ENCODE assay signal across 13 cellular contexts in the genomic region with DNA sequence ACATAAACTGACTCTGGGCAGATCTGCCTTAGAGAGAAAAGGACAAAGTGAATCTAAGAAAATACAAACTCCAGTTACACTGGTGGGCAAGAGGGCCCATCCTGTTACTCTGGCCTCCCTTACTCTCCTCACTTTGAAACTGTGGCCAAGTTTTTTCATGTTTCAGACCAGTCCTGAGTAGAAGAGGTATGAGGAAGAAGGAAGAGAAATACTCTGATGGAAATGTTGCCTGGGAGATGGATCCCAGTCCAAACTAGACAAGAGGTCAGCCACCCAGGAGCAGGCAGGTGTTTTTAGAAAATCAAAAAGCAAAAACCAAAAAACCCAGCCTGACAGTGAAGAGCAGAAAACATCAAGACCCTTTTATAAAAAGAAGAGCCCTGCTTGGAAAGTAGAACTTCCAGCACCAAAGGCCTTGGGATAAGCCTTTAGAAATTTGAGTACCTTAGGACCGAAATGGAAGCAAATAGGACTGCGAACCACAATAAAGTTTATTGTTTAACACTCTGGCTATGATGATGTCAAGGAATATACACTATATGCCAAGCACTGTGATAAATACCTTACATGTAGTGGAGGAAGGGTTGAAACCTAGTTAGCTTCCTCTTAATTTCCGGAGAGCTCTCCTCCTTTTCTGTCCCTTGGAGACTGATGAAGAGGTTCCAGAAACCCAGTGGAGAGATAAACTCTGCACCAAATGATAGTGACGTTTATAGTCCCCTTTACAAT.
DNase-seq lines count a peak whose midpoint lies in the region; ATAC-seq and TF ChIP-seq lines count a peak whose summit lies in the region.
"Had no signal": no experiment of that assay in that cellular context is flagged by ENCODE, and none has a peak within 500 bp of the region (broad histone marks: within the 10 kb centered on the region; RNA-seq: fewer than 3 reads in every experiment).

No MANE protein-coding gene starts in this region.

- no peaks in the 10 kb centered on the region for H3K27me3 ChIP-seq in iPS-15b (ENCODE audit: control insufficient read depth, insufficient read depth, low read length)
- H3K27me3 ChIP-seq in CD8-positive, alpha-beta memory T cell (ENCODE audit: insufficient read depth, low read length, poor library complexity, severe bottlenecking): no peaks in the 10 kb centered on the region
- H3K27me3 ChIP-seq: BLaER1 had no signal

- H3K4me1 ChIP-seq in iPS-15b (ENCODE audit: control insufficient read depth, insufficient read depth, low read length): no peaks in the 10 kb centered on the region
- no peaks in the 10 kb centered on the region for H3K4me1 ChIP-seq in CD8-positive, alpha-beta memory T cell (ENCODE audit: insufficient read depth, low read length)
- H3K4me1 ChIP-seq: HAP-1 had no signal

- H3K9ac ChIP-seq in iPS-15b (ENCODE audit: low read depth, low read length): peak overlapping the region; percentile 27
- H3K9ac ChIP-seq: BLaER1 had no signal

- peaks cover 2% of the 10 kb centered on the region for H3K36me3 Mint-ChIP-seq in activated naive CD4-positive, alpha-beta T cell treated with anti-CD3 and anti-CD28 coated beads, Interleukin-2, amount 50 U/mL, for 24 hours
- H3K36me3 Mint-ChIP-seq in activated naive CD4-positive, alpha-beta T cell treated with anti-CD3 and anti-CD28 coated beads for 36 hours (ENCODE audit: low read depth): no peaks in the 10 kb centered on the region
- H3K36me3 Mint-ChIP-seq in stimulated activated naive B cell treated with anti-CD40 and anti-IgM and Interleukin-4, amounts not matched to agents 10 μg/mL and 1 μg/mL and 100 μg/mL, for 72 hours: no peaks in the 10 kb centered on the region
- H3K36me3 Mint-ChIP-seq in CD8-positive, alpha-beta memory T cell: peaks cover 0 to 1% (median 0%) of the 10 kb centered on the region in 3 donors

- no peak for DNase-seq in activated naive CD4-positive, alpha-beta T cell treated with anti-CD3 and anti-CD28 coated beads for 36 hours
- DNase-seq in stimulated activated naive B cell treated with anti-CD40 and anti-IgM and Interleukin-4, amounts not matched to agents 10 μg/mL and 1 μg/mL and 100 μg/mL, for 72 hours: no peak
- no peak for DNase-seq in GM19240 (ENCODE audit: insufficient read length, low spot score)
- no peak for DNase-seq in CD8-positive, alpha-beta memory T cell
- DNase-seq in GM20000 (ENCODE audit: low spot score): no peak
- DNase-seq: 8988T, AML-193, DMS 273 treated with DMSO at 0.1 percent for 48 hours had no signal

- no peak for TF ChIP-seq CTCF in GM20000 (IDR thresholded peaks at IDR 0.05; ENCODE audit: extremely low read depth, missing control alignments)

- H3K27ac ChIP-seq in CD8-positive, alpha-beta memory T cell (ENCODE audit: low read depth, low read length): no peak overlapping the region
- H3K27ac ChIP-seq: BLaER1, HL-60 had no signal

- peak overlapping the region; percentile 20 for H3K27ac Mint-ChIP-seq in activated naive CD4-positive, alpha-beta T cell treated with anti-CD3 and anti-CD28 coated beads, Interleukin-2, amount 50 U/mL, for 24 hours
- H3K27ac Mint-ChIP-seq in activated naive CD4-positive, alpha-beta T cell treated with anti-CD3 and anti-CD28 coated beads for 36 hours: no peak overlapping the region
- H3K27ac Mint-ChIP-seq in stimulated activated naive B cell treated with anti-CD40 and anti-IgM and Interleukin-4, amounts not matched to agents 10 μg/mL and 1 μg/mL and 100 μg/mL, for 72 hours: peak overlapping the region; percentile 38
- no peak overlapping the region for H3K27ac Mint-ChIP-seq in CD8-positive, alpha-beta memory T cell

- POLR2A ChIA-PET in CD8-positive, alpha-beta memory T cell (lab: Charles Lee): no interaction called here

- intact Hi-C loops in activated naive CD4-positive, alpha-beta T cell treated with anti-CD3 and anti-CD28 coated beads for 36 hours (cut with micrococcal nuclease): loop anchor here (2.0 to 5.0 kb wide), 4 partner anchors 211 to 1470 kb away; a partner anchor contains a TSS

- no peaks in the 10 kb centered on the region for H3K9me3 ChIP-seq in iPS-15b (ENCODE audit: control insufficient read depth, insufficient read depth, low read length)
- no peaks in the 10 kb centered on the region for H3K9me3 ChIP-seq in CD8-positive, alpha-beta memory T cell (ENCODE audit: low read length)
- H3K9me3 ChIP-seq: BLaER1, HAP-1 had no signal

- H3K27me3 Mint-ChIP-seq in activated naive CD4-positive, alpha-beta T cell treated with anti-CD3 and anti-CD28 coated beads, Interleukin-2, amount 50 U/mL, for 24 hours: no peaks in the 10 kb centered on the region
- no peaks in the 10 kb centered on the region for H3K27me3 Mint-ChIP-seq in activated naive CD4-positive, alpha-beta T cell treated with anti-CD3 and anti-CD28 coated beads for 36 hours (ENCODE audit: low read depth)
- H3K27me3 Mint-ChIP-seq in stimulated activated naive B cell treated with anti-CD40 and anti-IgM and Interleukin-4, amounts not matched to agents 10 μg/mL and 1 μg/mL and 100 μg/mL, for 72 hours: no peaks in the 10 kb centered on the region
- H3K27me3 Mint-ChIP-seq in CD8-positive, alpha-beta memory T cell: no peaks in the 10 kb centered on the region

- ATAC-seq in stimulated activated naive B cell treated with anti-CD40 and anti-IgM and Interleukin-4, amounts not matched to agents 10 μg/mL and 1 μg/mL and 100 μg/mL, for 72 hours (replicated peaks): no peak

- no peak overlapping the region for H3K4me3 ChIP-seq in iPS-15b (ENCODE audit: low read depth, low read length)
- H3K4me3 ChIP-seq in CD8-positive, alpha-beta memory T cell (ENCODE audit: low read length): no peak overlapping the region
- H3K4me3 ChIP-seq: BLaER1, HAP-1 had no signal

- no peaks in the 10 kb centered on the region for H3K36me3 ChIP-seq in iPS-15b (ENCODE audit: control insufficient read depth, insufficient read depth, low read length)
- no peaks in the 10 kb centered on the region for H3K36me3 ChIP-seq in CD8-positive, alpha-beta memory T cell (ENCODE audit: insufficient read depth, low read length)
- H3K36me3 ChIP-seq: BLaER1, HAP-1 had no signal

- H3K4me1 Mint-ChIP-seq in activated naive CD4-positive, alpha-beta T cell treated with anti-CD3 and anti-CD28 coated beads, Interleukin-2, amount 50 U/mL, for 24 hours: peaks cover 25% of the 10 kb centered on the region
- H3K4me1 Mint-ChIP-seq in activated naive CD4-positive, alpha-beta T cell treated with anti-CD3 and anti-CD28 coated beads for 36 hours (ENCODE audit: low read depth): peaks cover 14% of the 10 kb centered on the region
- H3K4me1 Mint-ChIP-seq in stimulated activated naive B cell treated with anti-CD40 and anti-IgM and Interleukin-4, amounts not matched to agents 10 μg/mL and 1 μg/mL and 100 μg/mL, for 72 hours: peaks cover 6 to 15% of the 10 kb centered on the region in 2 donors
- H3K4me1 Mint-ChIP-seq in CD8-positive, alpha-beta memory T cell: peaks cover 0 to 9% (median 8%) of the 10 kb centered on the region in 3 donors

- no peak overlapping the region for H3K4me3 Mint-ChIP-seq in activated naive CD4-positive, alpha-beta T cell treated with anti-CD3 and anti-CD28 coated beads, Interleukin-2, amount 50 U/mL, for 24 hours
- no peak overlapping the region for H3K4me3 Mint-ChIP-seq in activated naive CD4-positive, alpha-beta T cell treated with anti-CD3 and anti-CD28 coated beads for 36 hours
- H3K4me3 Mint-ChIP-seq in stimulated activated naive B cell treated with anti-CD40 and anti-IgM and Interleukin-4, amounts not matched to agents 10 μg/mL and 1 μg/mL and 100 μg/mL, for 72 hours: no peak overlapping the region
- no peak overlapping the region for H3K4me3 Mint-ChIP-seq in CD8-positive, alpha-beta memory T cell

- CTCF ChIA-PET in activated naive CD4-positive, alpha-beta T cell treated with anti-CD3 and anti-CD28 coated beads for 36 hours (lab: Charles Lee): no interaction called here
- CTCF ChIA-PET in CD8-positive, alpha-beta memory T cell (lab: Charles Lee): no interaction called here

- no peaks in the 10 kb centered on the region for H3K9me3 Mint-ChIP-seq in activated naive CD4-positive, alpha-beta T cell treated with anti-CD3 and anti-CD28 coated beads, Interleukin-2, amount 50 U/mL, for 24 hours
- H3K9me3 Mint-ChIP-seq in activated naive CD4-positive, alpha-beta T cell treated with anti-CD3 and anti-CD28 coated beads for 36 hours: no peaks in the 10 kb centered on the region
- no peaks in the 10 kb centered on the region for H3K9me3 Mint-ChIP-seq in stimulated activated naive B cell treated with anti-CD40 and anti-IgM and Interleukin-4, amounts not matched to agents 10 μg/mL and 1 μg/mL and 100 μg/mL, for 72 hours
- no peaks in the 10 kb centered on the region for H3K9me3 Mint-ChIP-seq in CD8-positive, alpha-beta memory T cell

Comparison
In these comparisons a context has a peak if more than half of its experiments do, and no peak if none do; other contexts are left out.
1. H3K27ac Mint-ChIP-seq: peak in activated naive CD4-positive, alpha-beta T cell treated with anti-CD3 and anti-CD28 coated beads, Interleukin-2, amount 50 U/mL, for 24 hours (single experiment) and stimulated activated naive B cell treated with anti-CD40 and anti-IgM and Interleukin-4, amounts not matched to agents 10 μg/mL and 1 μg/mL and 100 μg/mL, for 72 hours (single experiment); none in activated naive CD4-positive, alpha-beta T cell treated with anti-CD3 and anti-CD28 coated beads for 36 hours (single experiment) and CD8-positive, alpha-beta memory T cell (0 of 8).